ENCODE assay signal across 1 cellular context in genomic region chr2:27779417-27780055, GRCh38.
TF ChIP-seq lines count a peak whose summit lies in the region.

No MANE protein-coding gene starts in this region.

TF ChIP-seq in WTC11, 78 proteins besides CTCF, POLR2A, EP300 and RAD21 (continued from another document):
- TF ChIP-seq ZNF281 (CRISPR knock-in tag; IDR thresholded peaks at IDR 0.05) (no peak), SMAD4 (CRISPR knock-in tag; IDR thresholded peaks at IDR 0.05) (no peak), PRDM15 (CRISPR knock-in tag; IDR thresholded peaks at IDR 0.05) (no peak), ZBTB21 (CRISPR knock-in tag; IDR thresholded peaks at IDR 0.05; ENCODE audit: borderline replicate concordance) (no peak), AFF4 (CRISPR knock-in tag; IDR thresholded peaks at IDR 0.05; ENCODE audit: borderline replicate concordance) (no peak), TP53 (CRISPR knock-in tag; IDR thresholded peaks at IDR 0.05) (no peak), ZSCAN18 (CRISPR knock-in tag; IDR thresholded peaks at IDR 0.05) (no peak), CREB1 (CRISPR knock-in tag; IDR thresholded peaks at IDR 0.05) (no peak), ATF6 (CRISPR knock-in tag; IDR thresholded peaks at IDR 0.05) (no peak), ZNF121 (CRISPR knock-in tag; IDR thresholded peaks at IDR 0.05) (no peak)
